Comparison of ENCODE assay signal across 2 cellular contexts in genomic region chr16:11024333-11025053, GRCh38.
TF ChIP-seq lines count a peak whose summit lies in the region.

No MANE protein-coding gene starts in this region.

TF ChIP-seq in HCT116, 20 proteins besides CTCF, POLR2A, EP300 and RAD21 (continued from another document):
- no peak for TF ChIP-seq MAX (IDR thresholded peaks at IDR 0.05)
- no peak for TF ChIP-seq SRF (IDR thresholded peaks at IDR 0.05; ENCODE audit: low read depth)
- peak; percentile 74 for TF ChIP-seq FOSL1 (IDR thresholded peaks at IDR 0.05; ENCODE audit: low read depth)
- no peak for TF ChIP-seq TCF7L2 (IDR thresholded peaks at IDR 0.05; ENCODE audit: borderline replicate concordance, extremely low read depth, insufficient read depth, insufficient read length)
- TF ChIP-seq SIN3A (IDR thresholded peaks at IDR 0.05; ENCODE audit: low read depth) = peak; percentile 62; the same call in 1 of the 2 replicates
- TF ChIP-seq CEBPB (IDR thresholded peaks at IDR 0.05; ENCODE audit: low read depth) = peak; percentile 49; the same call in 1 of the 2 replicates
- TF ChIP-seq ZFX (IDR thresholded peaks at IDR 0.05) = no peak
- TF ChIP-seq REST (IDR thresholded peaks at IDR 0.05; ENCODE audit: low read depth) = no peak
- TF ChIP-seq YY1 (IDR thresholded peaks at IDR 0.05; ENCODE audit: extremely low read depth, insufficient replicate concordance, low read depth, low read length) = no peak
- no peak for TF ChIP-seq EZH2phosphoT487 (IDR thresholded peaks at IDR 0.05; ENCODE audit: borderline replicate concordance)
- TF ChIP-seq POLR2AphosphoS5 (IDR thresholded peaks at IDR 0.05; ENCODE audit: low read depth, low read length) = no peak

TF ChIP-seq in HepG2, 621 proteins besides CTCF, POLR2A, EP300 and RAD21 (continues in another document):
- TF ChIP-seq AHDC1 (CRISPR knock-in tag; IDR thresholded peaks at IDR 0.05; ENCODE audit: borderline replicate concordance) (0 out of 2 replicates have a peak, but pooled peaks have one; percentile 47), CBX5 (CRISPR knock-in tag; IDR thresholded peaks at IDR 0.05; ENCODE audit: borderline replicate concordance) (0 out of 2 replicates have a peak, but pooled peaks have one; percentile 40), FOXA1 (IDR thresholded peaks at IDR 0.05) (no peak), FOXA1 (CRISPR knock-in tag; IDR thresholded peaks at IDR 0.05) (0 out of 2 replicates have a peak, but pooled peaks have one; percentile 22), ZFP41 (CRISPR knock-in tag; IDR thresholded peaks at IDR 0.05; ENCODE audit: borderline replicate concordance) (no peak), KDM1A (CRISPR knock-in tag; IDR thresholded peaks at IDR 0.05) (0 out of 2 replicates have a peak, but pooled peaks have one; percentile 37), SOX13 (IDR thresholded peaks at IDR 0.05) (no peak), SOX13 (CRISPR knock-in tag; conservative IDR thresholded peaks at IDR 0.05 in 1 of 2, IDR thresholded peaks at IDR 0.05 in 1 of 2) (0 out of 4 replicates have a peak, but pooled peaks of 1 of the 2 experiments have one; percentile 35), ZNF629 (CRISPR knock-in tag; conservative IDR thresholded peaks at IDR 0.05) (no peak), TBL1XR1 (IDR thresholded peaks at IDR 0.05; ENCODE audit: borderline replicate concordance, low read length, partially characterized antibody) (peak; percentile 96), ZBTB21 (CRISPR knock-in tag; IDR thresholded peaks at IDR 0.05) (peak; percentile 84; the same call in 1 of the 2 replicates), REXO4 (CRISPR knock-in tag; IDR thresholded peaks at IDR 0.05; ENCODE audit: borderline replicate concordance) (no peak), HMG20A (CRISPR knock-in tag; IDR thresholded peaks at IDR 0.05; ENCODE audit: borderline replicate concordance) (0 out of 2 replicates have a peak, but pooled peaks have one; percentile 42), HDAC1 (CRISPR knock-in tag; IDR thresholded peaks at IDR 0.05) (peak; percentile 67), MIXL1 (CRISPR knock-in tag; IDR thresholded peaks at IDR 0.05) (0 out of 2 replicates have a peak, but pooled peaks have one; percentile 26), ZNF484 (CRISPR knock-in tag; IDR thresholded peaks at IDR 0.05; ENCODE audit: borderline replicate concordance, low read depth) (no peak), SALL1 (CRISPR knock-in tag; IDR thresholded peaks at IDR 0.05) (peak; percentile 29; the same call in 1 of the 2 replicates), SOX5 (CRISPR knock-in tag; IDR thresholded peaks at IDR 0.05; ENCODE audit: borderline replicate concordance) (peak; percentile 53), JUN (CRISPR knock-in tag; IDR thresholded peaks at IDR 0.05) (peak; percentile 75; the same call in 1 of the 2 replicates), ZNF580 (CRISPR knock-in tag; IDR thresholded peaks at IDR 0.05; ENCODE audit: borderline replicate concordance, low read depth) (0 out of 2 replicates have a peak, but pooled peaks have one; percentile 39), MXI1 (IDR thresholded peaks at IDR 0.05; ENCODE audit: borderline replicate concordance, low read depth, low read length) (peak; percentile 40; the same call in 1 of the 3 replicates), RXRB (CRISPR knock-in tag; IDR thresholded peaks at IDR 0.05; ENCODE audit: borderline replicate concordance) (peak; percentile 49; the same call in 1 of the 2 replicates), ZNF660 (CRISPR knock-in tag; IDR thresholded peaks at IDR 0.05; ENCODE audit: borderline replicate concordance, low read depth) (no peak), RBAK (CRISPR knock-in tag; IDR thresholded peaks at IDR 0.05) (no peak), MED8 (CRISPR knock-in tag; IDR thresholded peaks at IDR 0.05; ENCODE audit: insufficient replicate concordance) (no peak), HHEX (CRISPR knock-in tag; IDR thresholded peaks at IDR 0.05) (peak; percentile 58; the same call in 1 of the 2 replicates), ATF6 (CRISPR knock-in tag; conservative IDR thresholded peaks at IDR 0.05) (no peak), ZBTB33 (CRISPR knock-in tag; IDR thresholded peaks at IDR 0.05) (peak; percentile 98), NCOR1 (IDR thresholded peaks at IDR 0.05; ENCODE audit: borderline replicate concordance, low read length) (peak; percentile 82; the same call in 1 of the 2 replicates), TFAP4 (IDR thresholded peaks at IDR 0.05; ENCODE audit: borderline replicate concordance, low read depth) (peak; percentile 93), FOXA3 (CRISPR knock-in tag; IDR thresholded peaks at IDR 0.05) (peak; percentile 71), YY1 (IDR thresholded peaks at IDR 0.05; ENCODE audit: insufficient read depth, insufficient replicate concordance, low read depth, low read length) (no peak), ZNF260 (CRISPR knock-in tag; IDR thresholded peaks at IDR 0.05; ENCODE audit: borderline replicate concordance, low read depth) (no peak), FOXP1 (IDR thresholded peaks at IDR 0.05) (peak; percentile 75; the same call in 1 of the 2 replicates), FOXP1 (CRISPR knock-in tag; IDR thresholded peaks at IDR 0.05) (peak; percentile 87), MTF2 (CRISPR knock-in tag; IDR thresholded peaks at IDR 0.05; ENCODE audit: borderline replicate concordance) (no peak), ZNF777 (CRISPR knock-in tag; IDR thresholded peaks at IDR 0.05) (no peak), FOXP4 (CRISPR knock-in tag; IDR thresholded peaks at IDR 0.05) (0 out of 2 replicates have a peak, but pooled peaks have one; percentile 46), SAP130 (CRISPR knock-in tag; IDR thresholded peaks at IDR 0.05; ENCODE audit: low read depth) (0 out of 2 replicates have a peak, but pooled peaks have one; percentile 46), ZNF616 (CRISPR knock-in tag; IDR thresholded peaks at IDR 0.05; ENCODE audit: low read depth) (no peak), TEAD3 (CRISPR knock-in tag; optimal IDR thresholded peaks at IDR 0.05; ENCODE audit: borderline replicate concordance) (peak; percentile 54), SKI (IDR thresholded peaks at IDR 0.05; ENCODE audit: partially characterized antibody) (peak; percentile 99), ARID5B (CRISPR knock-in tag; IDR thresholded peaks at IDR 0.05) (peak; percentile 49; the same call in 1 of the 2 replicates), RBFOX2 (IDR thresholded peaks at IDR 0.05; ENCODE audit: low read depth, low read length) (no peak)
